Comparison of ENCODE assay signal across 29 cellular contexts in genomic region chr7:101589976-101590662, GRCh38. TPM values are rescaled to one million over a fixed set of nuclear protein-coding genes. Genes with fewer than 3 reads are reported as not detected.
DNase-seq lines count a peak whose midpoint lies in the region; ATAC-seq and TF ChIP-seq lines count a peak whose summit lies in the region.
"Had no signal": no experiment of that assay in that cellular context is flagged by ENCODE, and none has a peak within 500 bp of the region (broad histone marks: within the 10 kb centered on the region; RNA-seq: fewer than 3 reads in every experiment).

No MANE protein-coding gene starts in this region.

- no peak for TF ChIP-seq CTCF in foreskin keratinocyte (conservative IDR thresholded peaks at IDR 0.05)

- DNase-seq in D341Med (ENCODE audit: low spot score) (peak; percentile 62), NCI-H69 (lab: John Stamatoyannopoulos, UW) (peak; percentile 44), foreskin keratinocyte (no peak), ureter (ENCODE audit: low spot score) (peak; percentile 32), germinal center (ENCODE audit: low spot score) (no peak), RKO (ENCODE audit: low spot score) (no peak)
- DNase-seq: activated CD4-positive, alpha-beta memory T cell treated with anti-CD3 and anti-CD28 coated beads, Interleukin-2, amount 10 ng/mL, durations not matched to agents 7 days and 5 days; activated effector memory CD4-positive, alpha-beta T cell treated with anti-CD3 and anti-CD28 coated beads, Interleukin-2, amount 50 U/mL, for 16 hours; activated naive CD8-positive, alpha-beta T cell treated with anti-CD3 and anti-CD28 coated beads for 36 hours; aorta; CD4-positive, alpha-beta T cell; DMS153; H9; left lung; mesendoderm; NCI-H1092 treated with DMSO at 0.1 percent for 48 hours; NCI-H187 treated with DMSO at 0.1 percent for 48 hours; NCI-H524 treated with DMSO at 0.1 percent for 48 hours; NK-92 treated with Interleukin-12 subunit alpha and Interleukin-12 subunit beta, amount 100 ng/mL, for 24 hours; stimulated activated naive CD8-positive, alpha-beta T cell treated with anti-CD3 and anti-CD28 coated beads, Interleukin-15, amount 100 ng/mL, for 72 hours; T-helper 2 cell; thyroid gland had no signal

- H3K4me1 ChIP-seq in foreskin keratinocyte = no peaks in the 10 kb centered on the region
- H3K4me1 ChIP-seq: esophagus muscularis mucosa, left lung, thyroid gland had no signal

- no peak overlapping the region for H3K27ac ChIP-seq in foreskin keratinocyte
- H3K27ac ChIP-seq: esophagus muscularis mucosa, left lung, neutrophil, thyroid gland had no signal

- ATAC-seq in foreskin keratinocyte (peak; percentile 10), HG03521 (IDR thresholded peaks at IDR 0.05; ENCODE audit: unreplicated experiment) (no peak)
- ATAC-seq: left lung; stimulated activated naive CD8-positive, alpha-beta T cell treated with anti-CD3 and anti-CD28 coated beads, Interleukin-15, amount 100 ng/mL, for 72 hours had no signal

- H3K27me3 ChIP-seq in foreskin keratinocyte = peaks cover 31% of the 10 kb centered on the region
- H3K27me3 ChIP-seq: esophagus muscularis mucosa, left lung, neutrophil, thyroid gland had no signal

RNA-seq across cellular contexts. Expression of gene MYL10, which starts 39.0 kb away (rescaled TPM):
- total RNA-seq in foreskin keratinocyte (not detected in 2 replicates), ureter (not detected)
- not detected in 2 replicates for polyA plus RNA-seq in foreskin keratinocyte
- total RNA-seq: activated CD4-positive, alpha-beta memory T cell treated with anti-CD3 and anti-CD28 coated beads, Interleukin-2, amount 10 ng/mL, durations not matched to agents 7 days and 5 days; activated naive CD8-positive, alpha-beta T cell treated with anti-CD3 and anti-CD28 coated beads for 36 hours; aorta; CD4-positive, alpha-beta T cell; esophagus muscularis mucosa; frontal cortex; left lung; pulmonary artery endothelial cell; SK-MEL-5; thyroid gland had no signal
- polyA plus RNA-seq: aorta, IgD-negative memory B cell had no signal

Comparison
In these comparisons a context has a peak if more than half of its experiments do, and no peak if none do; other contexts are left out.
1. DNase-seq: peak in D341Med (single experiment), NCI-H69 (single experiment) and ureter (single experiment); none in foreskin keratinocyte (0 of 2), germinal center (single experiment) and RKO (single experiment).